Comparison of ENCODE assay signal across 8 cellular contexts in genomic region chr9:35829764-35830096, GRCh38. TPM values are rescaled to one million over a fixed set of nuclear protein-coding genes. Genes with fewer than 3 reads are reported as not detected.
DNase-seq lines count a peak whose midpoint lies in the region; ATAC-seq, FAIRE-seq and TF ChIP-seq lines count a peak whose summit lies in the region.

No MANE protein-coding gene starts in this region.

- no peak for TF ChIP-seq POLR2A in H54 (IDR thresholded peaks at IDR 0.05; ENCODE audit: low read depth, low read length)

- no peaks in the 10 kb centered on the region for H3K36me3 ChIP-seq in HUES64 (ENCODE audit: insufficient read depth, low read length)
- no peaks in the 10 kb centered on the region for H3K36me3 ChIP-seq in mammary epithelial cell (ENCODE audit: insufficient read depth, low read length)
- no peaks in the 10 kb centered on the region for H3K36me3 ChIP-seq in muscle layer of duodenum (ENCODE audit: control insufficient read depth in 1 of 2, insufficient read depth in 2 of 2, low read length in 2 of 2)

- no TSS peak for BruUV-seq in mammary epithelial cell (replicated peaks; lab: Mats Ljungman, UMichigan)

- no peaks in the 10 kb centered on the region for H4K20me1 ChIP-seq in mammary epithelial cell (ENCODE audit: insufficient read depth, low read length)

- H3K9ac ChIP-seq in HUES64 (ENCODE audit: low read depth, low read length) (no peak overlapping the region), mammary epithelial cell (ENCODE audit: insufficient read depth, low read length) (no peak overlapping the region)

- no peaks in the 10 kb centered on the region for H3K79me2 ChIP-seq in mammary epithelial cell (ENCODE audit: insufficient read depth, low read length)

- no peak for FAIRE-seq in H54 (lab: Jason Lieb, UNC)

- no peak for DNase-seq in mammary epithelial cell
- DNase-seq in stimulated activated CD4-positive, alpha-beta T cell treated with anti-CD3 and anti-CD28 coated beads, Interleukin-1b, Interleukin-23, amount 100 ng/mL, for 48 hours = no peak
- DNase-seq in H54 (ENCODE audit: insufficient read length, low spot score) = no peak

- WGBS in HUES64 = 52% methylated on average over 2 of the region's 2 CpGs
- WGBS in mammary epithelial cell (ENCODE audit: low coverage, missing lambda C conversion rate) = 29% methylated on average over 2 of the region's 2 CpGs

- H3K4me3 ChIP-seq in HUES64 (ENCODE audit: low read length) (peak overlapping the region; percentile 70), mammary epithelial cell (replicated peaks in 1 of 3; ENCODE audit: insufficient read depth in 1 of 3, low read depth in 2 of 3, low read length in 3 of 3) (peak overlapping the region; percentile 62 to 84 (median 63)), muscle layer of duodenum (ENCODE audit: low read depth in 1 of 2, low read length in 2 of 2) (peak overlapping the region; percentile 67 to 73)

- in situ Hi-C loops in mammary epithelial cell (cut with MboI; ENCODE audit: low sequenced_read_pairs in 2 of 2) = loop anchor here in 1 of 2 donors (5.0 kb wide), 1 partner anchor 53 kb away; no protein-coding TSS in a partner anchor

- dilution Hi-C loops in mammary epithelial cell (cut with HindIII; ENCODE audit: low sequenced_read_pairs) = loop anchor here (5.0 kb wide), 3 partner anchors 63 to 93 kb away; no protein-coding TSS in a partner anchor

- TF ChIP-seq CTCF in 22Rv1 (IDR thresholded peaks at IDR 0.05) (no peak), mammary epithelial cell (conservative IDR thresholded peaks at IDR 0.05 in 1 of 2, IDR thresholded peaks at IDR 0.05 in 1 of 2; ENCODE audit: extremely low read depth in 1 of 2, insufficient read depth in 1 of 2, low read depth in 1 of 2, low read length in 2 of 2) (no peak)

- H3K9me3 ChIP-seq in HUES64 (ENCODE audit: insufficient read depth, low read depth, low read length) (no peaks in the 10 kb centered on the region), mammary epithelial cell (replicated peaks; ENCODE audit: insufficient read depth, low read length) (no peaks in the 10 kb centered on the region), muscle layer of duodenum (ENCODE audit: control insufficient read depth in 1 of 2, low read length in 2 of 2) (no peaks in the 10 kb centered on the region)

- H3K27ac ChIP-seq in 22Rv1 = peak overlapping the region; percentile 32; the same call in 1 of the 2 replicates
- H3K27ac ChIP-seq in HUES64 (ENCODE audit: low read depth, low read length) = no peak overlapping the region
- H3K27ac ChIP-seq in mammary epithelial cell (ENCODE audit: insufficient read depth, low read depth, low read length) = no peak overlapping the region
- peak overlapping the region; percentile 57 for H3K27ac ChIP-seq in muscle layer of duodenum (ENCODE audit: low read length)

- CTCF ChIA-PET in mammary epithelial cell (lab: Charles Lee; ENCODE audit: low non-redundant PET) = no interaction called here

- ATAC-seq in HG03432 (IDR thresholded peaks at IDR 0.05; ENCODE audit: unreplicated experiment) = no peak
- no peak for ATAC-seq in GM21825 (IDR thresholded peaks at IDR 0.05; ENCODE audit: unreplicated experiment)

- peaks cover 2% of the 10 kb centered on the region; the same call in 1 of the 2 replicates for H3K4me1 ChIP-seq in HUES64 (ENCODE audit: insufficient read depth, low read length)
- peaks cover 21% of the 10 kb centered on the region for H3K4me1 ChIP-seq in mammary epithelial cell (ENCODE audit: insufficient read depth, low read length)
- H3K4me1 ChIP-seq in muscle layer of duodenum (ENCODE audit: control insufficient read depth in 1 of 2, insufficient read depth in 2 of 2, low read length in 2 of 2) = peaks cover 21 to 35% of the 10 kb centered on the region in 2 donors

- no peaks in the 10 kb centered on the region for H3K27me3 ChIP-seq in HUES64 (ENCODE audit: insufficient read depth, low read length)
- no peaks in the 10 kb centered on the region for H3K27me3 ChIP-seq in mammary epithelial cell (ENCODE audit: insufficient read depth, low read length)
- no peaks in the 10 kb centered on the region for H3K27me3 ChIP-seq in muscle layer of duodenum (ENCODE audit: low read depth, low read length)

- H3K4me2 ChIP-seq in mammary epithelial cell (ENCODE audit: insufficient read depth, low read depth, low read length) = peak overlapping the region; percentile 80

- H2AFZ ChIP-seq in mammary epithelial cell (ENCODE audit: low read depth, low read length) = peak overlapping the region; percentile 100

- intact Hi-C loops in mammary epithelial cell (cut with micrococcal nuclease) = loop anchor here (10.0 kb wide), 1 partner anchor 715 kb away; the partner anchor contains the start of gene ATOSB

RNA-seq across cellular contexts. Expression of gene TMEM8B, which starts 0.7 kb away (rescaled TPM):
- polyA plus RNA-seq in HUES64 (2013, experiment 1 of 2) = 4.5 TPM
- polyA plus RNA-seq in HUES64 (2013, experiment 2 of 2) = 8.4 TPM
- 1 to 10 TPM; 3.8 to 7.5 TPM for total RNA-seq in mammary epithelial cell
- polyA plus RNA-seq in mammary epithelial cell = 1.9 TPM
- 3.1 TPM for polyA minus RNA-seq in mammary epithelial cell

RNA-seq across cellular contexts. Expression of gene FAM221B, which starts 1.2 kb away (rescaled TPM):
- polyA plus RNA-seq in HUES64 (2013, experiment 1 of 2) = not detected
- polyA plus RNA-seq in HUES64 (2013, experiment 2 of 2) = not detected
- total RNA-seq in mammary epithelial cell = not detected
- not detected for polyA plus RNA-seq in mammary epithelial cell
- not detected for polyA minus RNA-seq in mammary epithelial cell

RNA-seq across cellular contexts. Expression of gene HINT2, which starts 14.9 kb away (rescaled TPM):
- polyA plus RNA-seq in HUES64 (2013, experiment 1 of 2) = 33.1 TPM
- polyA plus RNA-seq in HUES64 (2013, experiment 2 of 2) = 37.8 TPM
- total RNA-seq in mammary epithelial cell = 10 to 100 TPM; 11.7 to 31.9 TPM
- polyA plus RNA-seq in mammary epithelial cell = 27.9 TPM
- 38.3 TPM for polyA minus RNA-seq in mammary epithelial cell

RNA-seq across cellular contexts. Expression of gene SPAG8, which starts 17.7 kb away (rescaled TPM):
- not detected for polyA plus RNA-seq in HUES64 (2013, experiment 1 of 2)
- 0.32 TPM for polyA plus RNA-seq in HUES64 (2013, experiment 2 of 2)
- under 1 TPM; 0.82 to 0.83 TPM for total RNA-seq in mammary epithelial cell
- polyA plus RNA-seq in mammary epithelial cell = 0.23 TPM
- polyA minus RNA-seq in mammary epithelial cell = not detected

RNA-seq across cellular contexts. Expression of gene NPR2, which starts 38.3 kb away (rescaled TPM):
- polyA plus RNA-seq in HUES64 (2013, experiment 1 of 2) = 11.1 TPM
- 10.5 TPM for polyA plus RNA-seq in HUES64 (2013, experiment 2 of 2)
- total RNA-seq in mammary epithelial cell = 10 to 100 TPM in 1 of 2 donors, 1 to 10 TPM in 1; 1.3 to 13.3 TPM
- 3.8 TPM for polyA plus RNA-seq in mammary epithelial cell
- 29.5 TPM for polyA minus RNA-seq in mammary epithelial cell

Comparison
In these comparisons a context has a peak if more than half of its experiments do, and no peak if none do; other contexts are left out.
1. H3K27ac ChIP-seq: peak in 22Rv1 (single experiment) and muscle layer of duodenum (single experiment); none in HUES64 (single experiment) and mammary epithelial cell (single experiment).
2. Peak in every context shown above with its lines, with median percentiles within 50 percentile points of each other: H3K4me3 ChIP-seq.